ENCODE assay signal across 8 cellular contexts in genomic region chr3:81490541-81491288, GRCh38.
A peak's percentile ranks its signal among the peaks of the same experiment; 100 is the strongest.
DNase-seq lines count a peak whose midpoint lies in the region; ATAC-seq, FAIRE-seq and TF ChIP-seq lines count a peak whose summit lies in the region.

No MANE protein-coding gene starts in this region.

- H3K27me3 ChIP-seq in breast epithelium: no peaks in the 10 kb centered on the region

- intact Hi-C loops in breast epithelium (cut with DNase I; ENCODE audit: low total_unique reads) (no loop called here), kidney (cut with DNase I) (no loop called here)

- H3K9me3 ChIP-seq in breast epithelium: no peaks in the 10 kb centered on the region
- no peaks in the 10 kb centered on the region for H3K9me3 ChIP-seq in kidney (ENCODE audit: control insufficient read depth in 1 of 2, low read length in 2 of 2)

- H3K9ac ChIP-seq in kidney (ENCODE audit: low read length in 2 of 2): no peak overlapping the region

- ATAC-seq in GM18868 (IDR thresholded peaks at IDR 0.05; ENCODE audit: unreplicated experiment): peak; percentile 92
- ATAC-seq in HG03095 (IDR thresholded peaks at IDR 0.05; ENCODE audit: unreplicated experiment): peak; percentile 97

- no peak for FAIRE-seq in kidney (lab: Jason Lieb, UNC)

- no peaks in the 10 kb centered on the region for H3K4me1 ChIP-seq in breast epithelium
- H3K4me1 ChIP-seq in kidney (ENCODE audit: control insufficient read depth in 1 of 2, insufficient read depth in 1 of 2, low read depth in 1 of 2, low read length in 2 of 2): no peaks in the 10 kb centered on the region

- H3K4me3 ChIP-seq in AG09309 (ENCODE audit: control insufficient read depth, low read depth, low read length) (no peak overlapping the region), breast epithelium (no peak overlapping the region), kidney (ENCODE audit: low read length in 2 of 2) (no peak overlapping the region)

- DNase-seq in AG09309 (ENCODE audit: low read depth): peak; percentile 45
- peak; percentile 73 for DNase-seq in NCI-H2171 treated with DMSO at 0.1 percent for 48 hours (lab: John Stamatoyannopoulos, UW)
- peak; percentile 48 to 76 for DNase-seq in breast epithelium (ENCODE audit: low spot score in 2 of 2)
- no peak for DNase-seq in kidney
- peak; percentile 73 for DNase-seq in stimulated activated CD4-positive, alpha-beta T cell treated with anti-CD3 and anti-CD28 coated beads, Interleukin-1b, Interleukin-23, amount 100 ng/mL, for 48 hours

- H3K27ac ChIP-seq in VCaP (peak overlapping the region; percentile 34), breast epithelium (no peak overlapping the region), kidney (ENCODE audit: low read depth in 2 of 2, low read length in 2 of 2) (no peak overlapping the region)

- H3K36me3 ChIP-seq in breast epithelium: no peaks in the 10 kb centered on the region
- no peaks in the 10 kb centered on the region for H3K36me3 ChIP-seq in kidney (ENCODE audit: control insufficient read depth in 1 of 2, insufficient read depth in 2 of 2, low read length in 2 of 2)

- TF ChIP-seq CTCF in AG09309 (IDR thresholded peaks at IDR 0.05; ENCODE audit: control insufficient read depth, insufficient read depth, low read depth, low read length, missing control alignments) (peak; percentile 73), VCaP (conservative IDR thresholded peaks at IDR 0.05) (peak; percentile 83), breast epithelium (IDR thresholded peaks at IDR 0.05) (peak; percentile 26 to 45 (median 45)), kidney (IDR thresholded peaks at IDR 0.05; ENCODE audit: borderline replicate concordance, extremely low read depth, insufficient read depth) (peak; percentile 68)

- no peak for TF ChIP-seq POLR2A in breast epithelium (IDR thresholded peaks at IDR 0.05)
